ENCODE assay signal across 9 cellular contexts in the genomic region with DNA sequence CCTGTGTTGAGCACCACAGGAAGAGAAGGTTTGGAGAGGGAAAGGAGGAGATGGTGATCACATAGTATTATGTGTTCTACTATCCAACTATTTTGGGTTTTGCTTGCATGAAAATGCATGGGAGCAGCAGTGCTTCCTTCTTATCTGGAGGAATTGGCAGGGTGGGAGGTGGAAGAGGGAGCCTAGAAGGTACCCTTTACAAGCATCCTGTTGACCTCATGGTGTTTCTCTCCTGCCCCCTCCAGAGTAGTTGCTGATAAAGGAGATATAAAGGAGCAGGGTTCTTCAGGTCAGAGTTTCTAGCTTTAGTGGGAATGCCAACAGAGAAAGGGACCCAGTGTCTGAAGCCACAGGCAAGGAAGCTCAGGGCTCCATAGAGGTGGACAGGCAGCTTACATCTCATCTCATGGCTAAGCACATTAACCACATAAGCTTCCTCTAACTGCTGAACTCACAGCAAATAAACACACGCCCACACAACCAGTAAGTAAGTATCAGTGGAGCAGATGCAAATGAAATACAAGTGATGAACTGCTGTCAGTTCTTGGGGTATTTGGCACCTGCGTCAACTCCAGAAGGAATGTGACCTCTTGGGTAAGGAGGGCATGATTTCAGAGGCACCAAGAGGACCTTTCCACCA.
A peak's percentile ranks its signal among the peaks of the same experiment; 100 is the strongest.
DNase-seq lines count a peak whose midpoint lies in the region; ATAC-seq and TF ChIP-seq lines count a peak whose summit lies in the region.
"Had no signal": no experiment of that assay in that cellular context is flagged by ENCODE, and none has a peak within 500 bp of the region (broad histone marks: within the 10 kb centered on the region; RNA-seq: fewer than 3 reads in every experiment).

No MANE protein-coding gene starts in this region.

- H3K27ac ChIP-seq in KMS-11 (peak overlapping the region; percentile 22), epithelial cell of prostate (peak overlapping the region; percentile 100), testis (no peak overlapping the region), esophagus muscularis mucosa (replicated peaks in 1 of 4) (no peak overlapping the region), substantia nigra (ENCODE audit: low read depth, low read length, poor library complexity, severe bottlenecking) (no peak overlapping the region)
- H3K27ac ChIP-seq: neutrophil had no signal

- H3K9me3 ChIP-seq in testis (no peaks in the 10 kb centered on the region), esophagus muscularis mucosa (no peaks in the 10 kb centered on the region)
- H3K9me3 ChIP-seq: neutrophil had no signal

- H3K4me3 ChIP-seq in KMS-11 (IDR thresholded peaks at IDR 0.05; ENCODE audit: insufficient read depth, low read depth, low read length) (no peak overlapping the region), testis (no peak overlapping the region), esophagus muscularis mucosa (no peak overlapping the region)

- TF ChIP-seq EP300 in esophagus muscularis mucosa (IDR thresholded peaks at IDR 0.05), result no peak

- TF ChIP-seq POLR2A in testis (IDR thresholded peaks at IDR 0.05), result no peak
- no peak for TF ChIP-seq POLR2A in esophagus muscularis mucosa (IDR thresholded peaks at IDR 0.05; ENCODE audit: low read depth)

- H2AFZ ChIP-seq in KMS-11 (ENCODE audit: low read depth), result no peak overlapping the region

- H3K4me1 ChIP-seq in KMS-11 (ENCODE audit: low read depth, poor library complexity, severe bottlenecking) (peaks cover 60% of the 10 kb centered on the region), testis (no peaks in the 10 kb centered on the region), esophagus muscularis mucosa (peaks cover 2 to 15% (median 13%) of the 10 kb centered on the region in 4 donors)

- peak; percentile 90 for ATAC-seq in GM21528 (IDR thresholded peaks at IDR 0.05; ENCODE audit: low FRiP score, unreplicated experiment)

- intact Hi-C loops in testis (cut with DNase I; ENCODE audit: low total_unique reads), result no loop called here
- intact Hi-C loops in esophagus muscularis mucosa (cut with DNase I), result no loop called here

- no peaks in the 10 kb centered on the region for H3K27me3 ChIP-seq in KMS-11 (ENCODE audit: insufficient read depth, low read depth)
- no peaks in the 10 kb centered on the region for H3K27me3 ChIP-seq in testis
- H3K27me3 ChIP-seq in esophagus muscularis mucosa, result no peaks in the 10 kb centered on the region
- H3K27me3 ChIP-seq: neutrophil had no signal

- no peaks in the 10 kb centered on the region for H3K79me2 ChIP-seq in KMS-11 (ENCODE audit: insufficient read depth, low read depth)

- TF ChIP-seq CTCF in KMS-11 (conservative IDR thresholded peaks at IDR 0.05; ENCODE audit: low read depth, low read length), result no peak
- TF ChIP-seq CTCF in testis (IDR thresholded peaks at IDR 0.05), result no peak
- TF ChIP-seq CTCF in esophagus muscularis mucosa (IDR thresholded peaks at IDR 0.05), result no peak

- no peaks in the 10 kb centered on the region for H3K36me3 ChIP-seq in KMS-11 (ENCODE audit: insufficient read depth)
- H3K36me3 ChIP-seq in testis (ENCODE audit: low read depth, missing control alignments), result no peaks in the 10 kb centered on the region
- no peaks in the 10 kb centered on the region for H3K36me3 ChIP-seq in esophagus muscularis mucosa
- H3K36me3 ChIP-seq: neutrophil had no signal

- 85 to 93% methylated on average over 2 of the region's 2 CpGs for WGBS in testis, 2 donors
- 84% methylated on average over 2 of the region's 2 CpGs for WGBS in esophagus muscularis mucosa

- peak overlapping the region; percentile 51 for H3K4me2 ChIP-seq in KMS-11

- H4K20me1 ChIP-seq in KMS-11 (ENCODE audit: insufficient read depth), result no peaks in the 10 kb centered on the region

- DNase-seq in GM03348 (ENCODE audit: low spot score) (peak; percentile 46), epithelial cell of prostate (ENCODE audit: low read depth, low spot score) (no peak), testis (no peak), esophagus muscularis mucosa (ENCODE audit: extremely low spot score) (no peak), HPDE6-E6E7 (ENCODE audit: extremely low spot score) (no peak), substantia nigra (lab: John Stamatoyannopoulos, UW) (no peak)

- no peak overlapping the region for H3K9ac ChIP-seq in KMS-11

Comparison
In these comparisons a context has a peak if more than half of its experiments do, and no peak if none do; other contexts are left out.
1. H3K27ac ChIP-seq: peak in KMS-11 (single experiment) and epithelial cell of prostate (single experiment); none in testis (0 of 2), esophagus muscularis mucosa (0 of 4) and substantia nigra (single experiment).